Comparison of ENCODE assay signal across 14 cellular contexts in the genomic region with DNA sequence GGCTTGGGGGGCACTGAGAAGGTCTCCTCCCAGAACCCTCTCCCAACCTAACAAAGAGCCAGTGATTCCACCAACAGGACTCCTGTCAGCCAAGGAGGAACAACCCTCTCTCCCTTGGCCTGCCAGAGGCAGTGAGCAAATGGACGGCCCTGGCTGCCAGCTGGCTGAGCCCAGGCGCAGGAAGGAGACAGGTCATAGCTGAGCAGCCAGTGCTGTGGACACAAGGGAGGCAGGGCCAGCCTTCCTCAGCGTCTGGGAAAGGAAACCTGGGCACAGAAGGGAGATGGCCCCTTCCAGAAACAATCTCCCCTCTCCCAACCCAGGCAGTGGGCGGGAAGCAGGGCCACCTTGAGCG. TPM values are rescaled to one million over a fixed set of nuclear protein-coding genes. Genes with fewer than 3 reads are reported as not detected.
DNase-seq lines count a peak whose midpoint lies in the region; ATAC-seq and TF ChIP-seq lines count a peak whose summit lies in the region.
"Had no signal": no experiment of that assay in that cellular context is flagged by ENCODE, and none has a peak within 500 bp of the region (broad histone marks: within the 10 kb centered on the region; RNA-seq: fewer than 3 reads in every experiment).

No MANE protein-coding gene starts in this region.

- intact Hi-C loops in thyroid gland (cut with DNase I) = no loop called here

- peak overlapping the region in 2 of 3 donors; percentile 7 to 20 for H3K4me3 ChIP-seq in liver (ENCODE audit: low read depth in 1 of 3, low read length in 3 of 3)
- H3K4me3 ChIP-seq in thyroid gland (replicated peaks in 1 of 3) = no peak overlapping the region

- H3K27me3 ChIP-seq in liver (ENCODE audit: control insufficient read depth in 4 of 4, insufficient read depth in 4 of 4, low read length in 3 of 4) (peaks cover 0 to 3% (median 0%) of the 10 kb centered on the region in 4 donors), thyroid gland (peaks cover 2% of the 10 kb centered on the region)

- H3K27ac ChIP-seq in liver (ENCODE audit: low read depth in 1 of 2, low read length in 2 of 2) (no peak overlapping the region), thyroid gland (no peak overlapping the region)
- H3K27ac ChIP-seq: 22Rv1 had no signal

- no peak overlapping the region for H3K9ac ChIP-seq in liver (ENCODE audit: low read depth in 1 of 2, low read length in 2 of 2)

- TF ChIP-seq CTCF in liver (IDR thresholded peaks at IDR 0.05; ENCODE audit: low read depth, low read length, missing input control) (no peak), thyroid gland (IDR thresholded peaks at IDR 0.05) (no peak)

- no peak for TF ChIP-seq POLR2A in thyroid gland (IDR thresholded peaks at IDR 0.05)

- H3K36me3 ChIP-seq in liver (ENCODE audit: control insufficient read depth in 4 of 4, insufficient read depth in 3 of 4, low read depth in 1 of 4, low read length in 3 of 4) (no peaks in the 10 kb centered on the region), thyroid gland (no peaks in the 10 kb centered on the region)

- no peaks in the 10 kb centered on the region for H3K9me3 ChIP-seq in liver (ENCODE audit: control insufficient read depth in 4 of 4, low read length in 3 of 4)
- H3K9me3 ChIP-seq in thyroid gland = no peaks in the 10 kb centered on the region

- H3K4me1 ChIP-seq in liver (ENCODE audit: control insufficient read depth in 4 of 4, insufficient read depth in 4 of 4, low read length in 3 of 4) = peaks cover 0 to 9% (median 4%) of the 10 kb centered on the region in 4 donors
- H3K4me1 ChIP-seq in thyroid gland = peaks cover 0 to 4% of the 10 kb centered on the region in 2 donors

- WGBS in liver = 37% methylated on average over 5 of the region's 5 CpGs
- 22 to 47% methylated on average over 3 of the region's 5 CpGs for WGBS in thyroid gland, 2 donors

- ATAC-seq in GM21526 (IDR thresholded peaks at IDR 0.05; ENCODE audit: low FRiP score, unreplicated experiment) = no peak
- ATAC-seq in GM18861 (IDR thresholded peaks at IDR 0.05; ENCODE audit: unreplicated experiment) = no peak

- DNase-seq in DMS53 (lab: John Stamatoyannopoulos, UW) = peak; percentile 80
- no peak for DNase-seq in DMS53 treated with DMSO at 0.1 percent for 48 hours (lab: John Stamatoyannopoulos, UW; ENCODE audit: unreplicated experiment)
- DNase-seq in dermis blood vessel endothelial cell = peak; percentile 33
- DNase-seq in thyroid gland = peak; percentile 7 to 38
- no peak for DNase-seq in NCI-H345 (lab: John Stamatoyannopoulos, UW)
- DNase-seq: activated T-cell treated with anti-CD3 and anti-CD28 coated beads, Interleukin-2, amount 50 U/mL, for 1 hour; DMS153; Karpas-422; SHP77 had no signal

- no peak for TF ChIP-seq RAD21 in liver (IDR thresholded peaks at IDR 0.05)

TF ChIP-seq in liver, 16 proteins besides CTCF, POLR2A, EP300 and RAD21:
- TF ChIP-seq JUND (IDR thresholded peaks at IDR 0.05) = no peak
- peak; percentile 40 for TF ChIP-seq NR2F2 (IDR thresholded peaks at IDR 0.05)

RNA-seq across cellular contexts. Expression of a gene that starts 2.1 kb away (rescaled TPM):
- total RNA-seq in dermis blood vessel endothelial cell (not detected in 2 replicates), liver (100 to 1,000 TPM in 1 of 2 donors, under 1 TPM in 1; 0.17 to 221 TPM), thyroid gland (under 1 TPM in 2 of 4 donors, not detected in 2; 0.24 to 0.45 TPM)
- under 1 TPM; 0.14 to 0.87 TPM for polyA plus RNA-seq in liver
- total RNA-seq: NCI-H460 had no signal

RNA-seq across cellular contexts. Expression of a gene that starts 40.3 kb away (rescaled TPM):
- total RNA-seq in dermis blood vessel endothelial cell (under 0.01 TPM in 1 of 2 replicates, not detected in the other), liver (not detected), thyroid gland (under 1 TPM in 1 of 4 donors, not detected in 3; 0.27 TPM)
- polyA plus RNA-seq in liver = not detected

RNA-seq across cellular contexts. Expression of a gene that starts 50.0 kb away (rescaled TPM):
- total RNA-seq in dermis blood vessel endothelial cell (under 0.01 and 0.14 TPM in 2 replicates), liver (1 to 10 TPM; 2.0 to 4.6 TPM), thyroid gland (10 to 100 TPM; 19.5 to 35.4 (median 22.1) TPM)
- 1 to 10 TPM; 1.5 to 3.1 TPM for polyA plus RNA-seq in liver
- total RNA-seq: NCI-H460 had no signal

RNA-seq across cellular contexts. Expression of a gene that starts 59.6 kb away (rescaled TPM):
- total RNA-seq in dermis blood vessel endothelial cell = 10.2 and 13.4 TPM in 2 replicates
- 1 to 10 TPM; 5.7 to 7.9 TPM for total RNA-seq in liver
- 1 to 10 TPM; 4.4 to 4.5 TPM for polyA plus RNA-seq in liver
- 10 to 100 TPM; 11.6 to 24.1 (median 15.2) TPM for total RNA-seq in thyroid gland

Comparison
In these comparisons a context has a peak if more than half of its experiments do, and no peak if none do; other contexts are left out.
1. DNase-seq: peak in DMS53 (single experiment), dermis blood vessel endothelial cell (single experiment) and thyroid gland (2 of 2); none in DMS53 treated with DMSO at 0.1 percent for 48 hours (single experiment) and NCI-H345 (single experiment).
2. H3K4me3 ChIP-seq: peak in liver (2 of 3); none in thyroid gland (0 of 3).